22 cellular contexts compared by ENCODE assay signal in the genomic region with DNA sequence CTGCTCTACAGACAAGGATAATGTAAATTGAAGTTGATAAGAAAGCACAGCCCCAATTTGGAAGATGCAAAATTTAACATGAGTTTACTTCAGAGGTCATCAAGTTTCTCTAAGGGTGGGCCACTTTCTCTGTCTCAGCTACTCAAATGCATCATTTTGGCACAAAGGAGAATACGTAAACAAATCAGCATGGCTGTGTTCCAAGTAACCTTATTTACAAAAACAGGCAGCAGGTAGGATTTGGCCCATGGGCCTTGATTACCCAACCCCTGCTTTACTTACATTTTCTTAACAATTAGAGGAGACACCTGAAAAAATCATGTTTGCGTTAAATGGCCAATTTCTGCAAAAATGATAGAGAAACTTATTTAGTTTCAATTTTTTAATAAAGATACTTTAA.
"Had no signal": no experiment of that assay in that cellular context is flagged by ENCODE, and none has a peak within 500 bp of the region (broad histone marks: within the 10 kb centered on the region; RNA-seq: fewer than 3 reads in every experiment).

No MANE protein-coding gene starts in this region.

- DNase-seq: activated CD4-positive, alpha-beta T cell treated with anti-CD3 and anti-CD28 coated beads, Interleukin-2, amount 10 ng/mL, durations not matched to agents 7 days and 5 days; activated CD4-positive, CD25-positive, alpha-beta regulatory T cell treated with anti-CD3 and anti-CD28 coated beads, Interleukin-2, amount 50 U/mL, for 72 hours; activated CD8-positive, alpha-beta memory T cell treated with anti-CD3 and anti-CD28 coated beads, Interleukin-2, amount 10 ng/mL, durations not matched to agents 7 days and 5 days; activated CD8-positive, alpha-beta T cell treated with anti-CD3 and anti-CD28 coated beads for 36 hours; activated gamma-delta T cell; activated naive CD4-positive, alpha-beta T cell treated with anti-CD3 and anti-CD28 coated beads, Interleukin-2, amount 50 U/mL, for 16 hours; activated naive CD8-positive, alpha-beta T cell treated with anti-CD3 and anti-CD28 coated beads, Interleukin-2, amount 50 U/mL, for 24 hours; activated T-cell treated with anti-CD3 and anti-CD28 coated beads for 4 hours; cortex of kidney; head of caudate nucleus; hypothalamus; left cardiac atrium; lower lobe of right lung; naive thymus-derived CD4-positive, alpha-beta T cell; spleen; stimulated activated CD4-positive, alpha-beta T cell treated with anti-CD3 and anti-CD28 coated beads, Interleukin-4, amount 100 ng/mL, for 1 hour; stimulated activated naive CD4-positive, alpha-beta T cell treated with Interleukin-2 at 50 U/mL for 16 hours; upper lobe of left lung had no signal

- H3K9me3 ChIP-seq: gastroesophageal sphincter, lower lobe of right lung, spleen, thoracic aorta, upper lobe of left lung had no signal

- H3K4me1 ChIP-seq: lower lobe of right lung, spleen, upper lobe of left lung had no signal

- H3K27ac ChIP-seq: epithelial cell of prostate, gastroesophageal sphincter, lower lobe of right lung, spleen, thoracic aorta, upper lobe of left lung, VCaP had no signal

- H3K27me3 ChIP-seq: gastroesophageal sphincter, spleen, upper lobe of left lung had no signal

- ATAC-seq: activated CD8-positive, alpha-beta memory T cell treated with anti-CD3 and anti-CD28 coated beads, Interleukin-2, amount 10 ng/mL, durations not matched to agents 7 days and 5 days; activated CD8-positive, alpha-beta T cell treated with anti-CD3 and anti-CD28 coated beads for 36 hours; activated naive CD8-positive, alpha-beta T cell treated with anti-CD3 and anti-CD28 coated beads, Interleukin-2, amount 50 U/mL, for 24 hours; gastroesophageal sphincter; left cardiac atrium; lower lobe of right lung; naive thymus-derived CD4-positive, alpha-beta T cell had no signal

- H3K4me3 ChIP-seq: gastroesophageal sphincter, lower lobe of right lung, spleen, thoracic aorta, upper lobe of left lung had no signal
